Comparison of ENCODE assay signal across 2 cellular contexts in genomic region chrX:70129811-70130210, GRCh38.
TF ChIP-seq lines count a peak whose summit lies in the region.

No MANE protein-coding gene starts in this region.

TF ChIP-seq in A549, 52 proteins besides CTCF, POLR2A, EP300 and RAD21 (continued from another document):
- TF ChIP-seq HMGXB4 (CRISPR knock-in tag; IDR thresholded peaks at IDR 0.05; ENCODE audit: borderline replicate concordance) (no peak), HES2 (IDR thresholded peaks at IDR 0.05) (no peak), HOXA7 (CRISPR knock-in tag; IDR thresholded peaks at IDR 0.05) (no peak), ELK1 (IDR thresholded peaks at IDR 0.05; ENCODE audit: low read depth, low read length) (no peak), RNF2 (IDR thresholded peaks at IDR 0.05; ENCODE audit: borderline replicate concordance, low read depth) (no peak), ESRRA (IDR thresholded peaks at IDR 0.05; ENCODE audit: borderline replicate concordance, low read length) (no peak), BCL3 (IDR thresholded peaks at IDR 0.05) (no peak)

TF ChIP-seq in HCT116, 20 proteins besides CTCF, POLR2A, EP300 and RAD21 (continued from another document):
- TF ChIP-seq ELF1 (IDR thresholded peaks at IDR 0.05; ENCODE audit: borderline replicate concordance, low read depth) (0 out of 2 replicates have a peak, but pooled peaks have one; percentile 38), SIN3A (IDR thresholded peaks at IDR 0.05; ENCODE audit: low read depth) (no peak), JUND (IDR thresholded peaks at IDR 0.05) (0 out of 2 replicates have a peak, but pooled peaks have one; percentile 23)
